ENCODE assay signal across 20 cellular contexts in genomic region chr15:75989875-75990274, GRCh38. TPM values are rescaled to one million over a fixed set of nuclear protein-coding genes. Genes with fewer than 3 reads are reported as not detected.
DNase-seq lines count a peak whose midpoint lies in the region; ATAC-seq and TF ChIP-seq lines count a peak whose summit lies in the region.
"Had no signal": no experiment of that assay in that cellular context is flagged by ENCODE, and none has a peak within 500 bp of the region (broad histone marks: within the 10 kb centered on the region; RNA-seq: fewer than 3 reads in every experiment).

No MANE protein-coding gene starts in this region.

- H3K9me3 ChIP-seq in body of pancreas: no peaks in the 10 kb centered on the region

- intact Hi-C loops in body of pancreas (cut with DNase I): no loop called here

- H3K9me3 Mint-ChIP-seq in mesothelial cell of epicardium: peaks cover 25% of the 10 kb centered on the region

- peaks cover 15% of the 10 kb centered on the region for H3K4me1 Mint-ChIP-seq in mesothelial cell of epicardium

- peak; percentile 8 for DNase-seq in SK-N-DZ (ENCODE audit: low spot score)
- peak in 2 of 4 donors; percentile 13 to 22 for DNase-seq in body of pancreas
- DNase-seq in mesothelial cell of epicardium (ENCODE audit: low spot score in 2 of 2, unreplicated experiment in 2 of 2): no peak
- DNase-seq in SKM-1 treated with dmso at 0.1 percent for 144 hours (lab: John Stamatoyannopoulos, UW; ENCODE audit: unreplicated experiment): no peak
- no peak for DNase-seq in OCI-M2 (lab: John Stamatoyannopoulos, UW; ENCODE audit: unreplicated experiment)
- DNase-seq: 8988T; C1 segment of cervical spinal cord; Calu3; CD4-positive, alpha-beta memory T cell; COR-L47; DMS53; DMS79 treated with DMSO at 0.1 percent for 48 hours; GF-D8; GOT3; H7; HCEC 1CT had no signal

- H3K4me1 ChIP-seq in body of pancreas: peaks cover 29% of the 10 kb centered on the region
- H3K4me1 ChIP-seq: A549 had no signal

- no peaks in the 10 kb centered on the region for H3K27me3 ChIP-seq in body of pancreas

- peaks cover 20% of the 10 kb centered on the region for H3K36me3 Mint-ChIP-seq in mesothelial cell of epicardium

- TF ChIP-seq CTCF in body of pancreas (IDR thresholded peaks at IDR 0.05) (no peak), mesothelial cell of epicardium (IDR thresholded peaks at IDR 0.05; ENCODE audit: unreplicated experiment) (no peak)

- peak overlapping the region; percentile 84 for H3K27ac Mint-ChIP-seq in mesothelial cell of epicardium

- no peak overlapping the region for H3K4me3 Mint-ChIP-seq in mesothelial cell of epicardium

- TF ChIP-seq POLR2A in body of pancreas (IDR thresholded peaks at IDR 0.05): no peak

- H3K4me3 ChIP-seq in body of pancreas: no peak overlapping the region
- H3K4me3 ChIP-seq: A549 had no signal

- 39 to 46% methylated on average over 7 of the region's 7 CpGs for WGBS in body of pancreas, 2 donors

- ATAC-seq in body of pancreas (peak; percentile 33), GM18511 (IDR thresholded peaks at IDR 0.05; ENCODE audit: unreplicated experiment) (no peak)

- H3K27ac ChIP-seq in body of pancreas: peak overlapping the region in 2 of 4 donors; percentile 23 to 32
- H3K27ac ChIP-seq: A549 had no signal

- no peaks in the 10 kb centered on the region for H3K36me3 ChIP-seq in body of pancreas (replicated peaks in 1 of 2; ENCODE audit: insufficient read depth in 1 of 2, low read depth in 2 of 2)

- H3K27me3 Mint-ChIP-seq in mesothelial cell of epicardium (ENCODE audit: low read depth): no peaks in the 10 kb centered on the region

RNA-seq across cellular contexts. Expression of gene NRG4, which starts 22.3 kb away (rescaled TPM):
- polyA plus RNA-seq in SK-N-DZ (2014; cell fraction: cytosol; rRNA removed): not detected in 2 replicates
- polyA plus RNA-seq in SK-N-DZ (2014; cell fraction: nucleus; rRNA removed): not detected in 2 replicates
- total RNA-seq in body of pancreas (10 to 100 TPM; 11.5 to 20.5 TPM), mesothelial cell of epicardium (7.6 to 8.7 TPM (median 7.6 TPM) in 3 replicates)
- total RNA-seq: CD4-positive, alpha-beta memory T cell; G401 had no signal
- polyA plus RNA-seq: BJ; CD4-positive, alpha-beta memory T cell had no signal
